Comparison of ENCODE assay signal across 13 cellular contexts in the genomic region with DNA sequence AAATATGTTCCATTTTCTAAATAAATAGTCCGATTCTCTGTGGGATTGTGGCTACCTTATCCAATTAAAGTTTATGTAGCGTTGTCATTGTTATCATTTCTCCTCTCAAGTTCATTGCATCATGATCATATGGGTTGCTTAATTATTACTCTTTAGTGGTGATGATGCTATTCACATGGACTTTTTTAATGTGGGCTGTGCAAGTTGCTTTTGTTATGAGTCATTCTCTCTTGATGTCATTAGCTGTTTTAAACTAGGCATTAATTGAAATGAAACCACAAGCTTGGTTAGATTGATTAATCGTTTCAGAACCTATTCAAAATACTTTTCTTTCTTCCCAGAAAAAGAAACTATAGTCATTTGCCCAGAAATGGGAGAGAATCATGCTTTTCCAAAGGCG. TPM values are rescaled to one million over a fixed set of nuclear protein-coding genes. Genes with fewer than 3 reads are reported as not detected.
DNase-seq lines count a peak whose midpoint lies in the region; ATAC-seq and TF ChIP-seq lines count a peak whose summit lies in the region.
"Had no signal": no experiment of that assay in that cellular context is flagged by ENCODE, and none has a peak within 500 bp of the region (broad histone marks: within the 10 kb centered on the region; RNA-seq: fewer than 3 reads in every experiment).

No MANE protein-coding gene starts in this region.

- H3K27ac Mint-ChIP-seq in activated naive CD4-positive, alpha-beta T cell treated with anti-CD3 and anti-CD28 coated beads, Interleukin-2, amount 50 U/mL, for 24 hours, result no peak overlapping the region
- no peak overlapping the region for H3K27ac Mint-ChIP-seq in natural killer cell

- no peaks in the 10 kb centered on the region for H3K9me3 Mint-ChIP-seq in activated naive CD4-positive, alpha-beta T cell treated with anti-CD3 and anti-CD28 coated beads, Interleukin-2, amount 50 U/mL, for 24 hours
- no peaks in the 10 kb centered on the region for H3K9me3 Mint-ChIP-seq in natural killer cell
- H3K9me3 Mint-ChIP-seq: brain had no signal

- H3K9ac ChIP-seq in fibroblast of lung (ENCODE audit: insufficient read depth, low read length), result no peak overlapping the region
- H3K9ac ChIP-seq: BLaER1 treated with 17β-estradiol and CSF1 and Interleukin-3, amounts not matched to agents 10 nM and 100 nM had no signal

- H4K20me1 ChIP-seq in fibroblast of lung (ENCODE audit: control insufficient read depth, extremely low read depth, insufficient read depth, low read length), result no peaks in the 10 kb centered on the region
- H4K20me1 ChIP-seq: BLaER1 treated with 17β-estradiol and CSF1 and Interleukin-3, amounts not matched to agents 10 nM and 100 nM had no signal

- H3K36me3 ChIP-seq in fibroblast of lung (ENCODE audit: control insufficient read depth, insufficient read depth, low read length), result no peaks in the 10 kb centered on the region
- H3K36me3 ChIP-seq: BLaER1 treated with 17β-estradiol and CSF1 and Interleukin-3, amounts not matched to agents 10 nM and 100 nM; esophagus squamous epithelium; stomach had no signal

- peaks cover 2% of the 10 kb centered on the region for H3K4me1 ChIP-seq in fibroblast of lung (ENCODE audit: control insufficient read depth, extremely low read depth, insufficient read depth, low read length)

- peaks cover 4% of the 10 kb centered on the region for H3K27me3 Mint-ChIP-seq in activated naive CD4-positive, alpha-beta T cell treated with anti-CD3 and anti-CD28 coated beads, Interleukin-2, amount 50 U/mL, for 24 hours
- H3K27me3 Mint-ChIP-seq in natural killer cell (ENCODE audit: low read depth in 2 of 2), result no peaks in the 10 kb centered on the region
- H3K27me3 Mint-ChIP-seq: brain had no signal

- intact Hi-C loops in natural killer cell (cut with micrococcal nuclease), result no loop called here

- no peaks in the 10 kb centered on the region for H3K36me3 Mint-ChIP-seq in activated naive CD4-positive, alpha-beta T cell treated with anti-CD3 and anti-CD28 coated beads, Interleukin-2, amount 50 U/mL, for 24 hours
- H3K36me3 Mint-ChIP-seq in natural killer cell, result no peaks in the 10 kb centered on the region
- H3K36me3 Mint-ChIP-seq: brain had no signal

- H3K9me3 ChIP-seq in fibroblast of lung (ENCODE audit: control insufficient read depth, insufficient read depth, low read depth, low read length), result no peaks in the 10 kb centered on the region
- H3K9me3 ChIP-seq: esophagus squamous epithelium, stomach had no signal

- H3K4me1 Mint-ChIP-seq in activated naive CD4-positive, alpha-beta T cell treated with anti-CD3 and anti-CD28 coated beads, Interleukin-2, amount 50 U/mL, for 24 hours, result peaks cover 5% of the 10 kb centered on the region
- H3K4me1 Mint-ChIP-seq in natural killer cell, result no peaks in the 10 kb centered on the region

- H3K27ac ChIP-seq in fibroblast of lung (ENCODE audit: insufficient read depth, low read length), result peak overlapping the region; percentile 78
- H3K27ac ChIP-seq: BLaER1 treated with 17β-estradiol and CSF1 and Interleukin-3, amounts not matched to agents 10 nM and 100 nM; esophagus squamous epithelium; stomach had no signal

- H3K4me3 ChIP-seq in fibroblast of lung (replicated peaks in 1 of 4; ENCODE audit: control extremely low read depth in 1 of 4, insufficient read depth in 1 of 4, low read depth in 3 of 4, low read length in 4 of 4), result peak overlapping the region in 1 of 4 experiments; percentile 20
- H3K4me3 ChIP-seq: BLaER1 treated with 17β-estradiol and CSF1 and Interleukin-3, amounts not matched to agents 10 nM and 100 nM; esophagus squamous epithelium; stomach had no signal

- H3K4me3 Mint-ChIP-seq in activated naive CD4-positive, alpha-beta T cell treated with anti-CD3 and anti-CD28 coated beads, Interleukin-2, amount 50 U/mL, for 24 hours, result peak overlapping the region; percentile 39
- no peak overlapping the region for H3K4me3 Mint-ChIP-seq in natural killer cell

- H3K4me2 ChIP-seq in fibroblast of lung (ENCODE audit: extremely low read depth, insufficient read depth, low read length), result peak overlapping the region; percentile 23

- ATAC-seq in HG02571 (IDR thresholded peaks at IDR 0.05; ENCODE audit: unreplicated experiment) (no peak), natural killer cell (no peak)

- H3K79me2 ChIP-seq in fibroblast of lung (ENCODE audit: control insufficient read depth, insufficient read depth, low read length), result no peaks in the 10 kb centered on the region

- H2AFZ ChIP-seq in fibroblast of lung (ENCODE audit: low read length), result no peak overlapping the region

- no peak for DNase-seq in activated naive CD4-positive, alpha-beta T cell (lab: John Stamatoyannopoulos, UW)
- DNase-seq in RPMI7951 (ENCODE audit: low read depth) (peak; percentile 72), fibroblast of lung (ENCODE audit: low read depth in 2 of 2) (peak; percentile 94), stromal cell of bone marrow (ENCODE audit: low read depth) (peak; percentile 42), natural killer cell (no peak), NCI-H2196 (lab: John Stamatoyannopoulos, UW; ENCODE audit: unreplicated experiment) (no peak)
- DNase-seq: esophagus squamous epithelium, occipital lobe, stomach had no signal

- H3K27me3 ChIP-seq in fibroblast of lung (ENCODE audit: control insufficient read depth, insufficient read depth, low read length), result no peaks in the 10 kb centered on the region
- H3K27me3 ChIP-seq: esophagus squamous epithelium, stomach had no signal

- no peak for TF ChIP-seq CTCF in fibroblast of lung (conservative IDR thresholded peaks at IDR 0.05 in 1 of 2, IDR thresholded peaks at IDR 0.05 in 1 of 2; ENCODE audit: low read depth in 1 of 2, low read length in 2 of 2)
- TF ChIP-seq CTCF in natural killer cell (IDR thresholded peaks at IDR 0.05), result no peak

RNA-seq across cellular contexts. Expression of a gene that starts 38.2 kb away (rescaled TPM):
- 6.8 and 7.1 TPM in 2 replicates for total RNA-seq in RPMI7951 (2014; rRNA removed; shearing (Covaris generic))
- 2.1 and 3.8 TPM in 2 replicates for total RNA-seq in fibroblast of lung
- 1.4 TPM in 2 replicates for polyA plus RNA-seq in fibroblast of lung
- 1.5 and 2.0 TPM in 2 replicates for polyA plus RNA-seq in fibroblast of lung (2012)
- polyA minus RNA-seq in fibroblast of lung (ENCODE audit: low replicate concordance), result 3.6 and 10.7 TPM in 2 replicates
- total RNA-seq in natural killer cell, result under 1 TPM in 2 of 3 donors, not detected in 1; 0.05 to 0.28 TPM

Comparison
In these comparisons a context has a peak if more than half of its experiments do, and no peak if none do; other contexts are left out.
1. DNase-seq: peak in RPMI7951 (single experiment), fibroblast of lung (2 of 2) and stromal cell of bone marrow (single experiment); none in activated naive CD4-positive, alpha-beta T cell (0 of 4), natural killer cell (single experiment) and NCI-H2196 (single experiment).